In the genomic region with DNA sequence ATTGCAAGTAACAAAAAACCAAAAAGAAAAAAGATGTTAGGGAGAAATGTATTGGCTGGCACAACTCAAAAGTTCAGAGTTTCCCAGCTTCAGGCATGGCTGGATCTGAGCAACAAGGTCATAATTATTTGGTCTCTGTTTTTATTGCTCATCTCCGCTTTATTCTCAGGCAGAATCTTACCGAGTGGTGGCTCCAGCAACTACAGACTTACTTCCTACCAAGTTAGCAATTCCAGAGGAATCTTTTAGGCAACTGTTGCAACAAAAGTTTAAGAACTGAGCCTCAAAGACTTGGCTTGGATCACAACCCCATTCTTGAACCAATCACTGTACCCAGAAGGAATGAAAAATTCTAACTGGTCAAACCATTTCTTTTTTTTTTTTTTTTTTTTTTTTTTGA, we compare ENCODE assay signal across 26 cellular contexts. TPM values are rescaled to one million over a fixed set of nuclear protein-coding genes. Genes with fewer than 3 reads are reported as not detected.
A peak's percentile ranks its signal among the peaks of the same experiment; 100 is the strongest.
DNase-seq lines count a peak whose midpoint lies in the region; ATAC-seq, FAIRE-seq and TF ChIP-seq lines count a peak whose summit lies in the region.
"Had no signal": no experiment of that assay in that cellular context is flagged by ENCODE, and none has a peak within 500 bp of the region (broad histone marks: within the 10 kb centered on the region; RNA-seq: fewer than 3 reads in every experiment).

No MANE protein-coding gene starts in this region.

- peaks cover 35% of the 10 kb centered on the region for H3K4me1 ChIP-seq in GM12878 (ENCODE audit: control insufficient read depth, insufficient read depth, low read length)

- H3K27ac Mint-ChIP-seq in IgD-negative memory B cell, result peak overlapping the region; percentile 66 to 77 (median 74)
- H3K27ac Mint-ChIP-seq: activated naive CD8-positive, alpha-beta T cell treated with anti-CD3 and anti-CD28 coated beads for 36 hours; CD4-positive, alpha-beta T cell had no signal

- TF ChIP-seq EP300 in GM12878 (IDR thresholded peaks at IDR 0.05; ENCODE audit: borderline replicate concordance in 1 of 2, control insufficient read depth in 1 of 2, low read depth in 2 of 2, low read length in 2 of 2), result no peak

- no TSS peak for BruUV-seq in GM12878 (replicated peaks; lab: Mats Ljungman, UMichigan)

- no peaks in the 10 kb centered on the region for H3K27me3 ChIP-seq in GM12878 (replicated peaks in 1 of 2; ENCODE audit: control insufficient read depth in 2 of 2, insufficient read depth in 2 of 2, low read length in 1 of 2)
- H3K27me3 ChIP-seq: stomach had no signal

- ATAC-seq in GM12878 (no peak), HG02588 (IDR thresholded peaks at IDR 0.05; ENCODE audit: unreplicated experiment) (no peak), GM21528 (IDR thresholded peaks at IDR 0.05; ENCODE audit: low FRiP score, unreplicated experiment) (no peak)
- ATAC-seq: left cardiac atrium had no signal

- no peak overlapping the region for H3K4me3 Mint-ChIP-seq in IgD-negative memory B cell
- H3K4me3 Mint-ChIP-seq: activated naive CD8-positive, alpha-beta T cell treated with anti-CD3 and anti-CD28 coated beads for 36 hours; CD4-positive, alpha-beta T cell had no signal

- TF ChIP-seq POLR2A in GM12878 (IDR thresholded peaks at IDR 0.05; ENCODE audit: low read depth, low read length) (no peak), H54 (IDR thresholded peaks at IDR 0.05; ENCODE audit: low read depth, low read length) (no peak)

- CTCF ChIA-PET in GM12878 (lab: Yijun Ruan, JAX), result interaction anchor here (1.3 kb wide), 1 partner anchor 10 kb away, joined by 9 read pairs; no protein-coding TSS in a partner anchor

- H3K4me1 Mint-ChIP-seq in IgD-negative memory B cell, result peaks cover 19 to 27% (median 27%) of the 10 kb centered on the region in 3 donors

- no peak overlapping the region for H3K4me2 ChIP-seq in GM12878 (ENCODE audit: control insufficient read depth, insufficient read depth)

- H3K27ac ChIP-seq in GM12878 (ENCODE audit: control insufficient read depth, insufficient read depth), result no peak overlapping the region
- H3K27ac ChIP-seq: stomach had no signal

- H3K4me3 ChIP-seq in AG09309 (ENCODE audit: control insufficient read depth, low read depth, low read length) (no peak overlapping the region), GM12878 (no peak overlapping the region)
- H3K4me3 ChIP-seq: stomach had no signal

- H4K20me1 ChIP-seq in GM12878 (ENCODE audit: control insufficient read depth, insufficient read depth), result no peaks in the 10 kb centered on the region

- H3K27me3 Mint-ChIP-seq in IgD-negative memory B cell, result no peaks in the 10 kb centered on the region
- H3K27me3 Mint-ChIP-seq: activated naive CD8-positive, alpha-beta T cell treated with anti-CD3 and anti-CD28 coated beads for 36 hours; CD4-positive, alpha-beta T cell had no signal

- no peak for TF ChIP-seq CTCF in AG09309 (IDR thresholded peaks at IDR 0.05; ENCODE audit: control insufficient read depth, insufficient read depth, low read depth, low read length, missing control alignments)
- no peak for TF ChIP-seq CTCF in GM12878 (IDR thresholded peaks at IDR 0.05 in 2 of 3, conservative IDR thresholded peaks at IDR 0.05 in 1 of 3; ENCODE audit: control insufficient read depth in 2 of 3, extremely low read depth in 1 of 3, insufficient read depth in 1 of 3, low read depth in 3 of 3, low read length in 3 of 3)

- H2AFZ ChIP-seq in GM12878 (ENCODE audit: control insufficient read depth, low read depth, low read length), result no peak overlapping the region

- no peak overlapping the region for H3K9ac ChIP-seq in GM12878 (ENCODE audit: control insufficient read depth, insufficient read depth, low read length)

- FAIRE-seq in GM12878 (lab: Jason Lieb, UNC) (no peak), H54 (lab: Jason Lieb, UNC) (no peak)
- FAIRE-seq: urothelium cell line had no signal

- POLR2A ChIA-PET in GM12878 (lab: Charles Lee), result interaction anchor here (0.6 to 3.1 kb wide), 5 partner anchors 11 to 53 kb away, joined by 3 to 23 read pairs (median 4); no protein-coding TSS in a partner anchor

- no peaks in the 10 kb centered on the region for H3K9me3 Mint-ChIP-seq in IgD-negative memory B cell
- H3K9me3 Mint-ChIP-seq: activated naive CD8-positive, alpha-beta T cell treated with anti-CD3 and anti-CD28 coated beads for 36 hours; CD4-positive, alpha-beta T cell had no signal

- H3K9me3 ChIP-seq in GM12878 (replicated peaks; ENCODE audit: control insufficient read depth, insufficient read depth, low read length), result no peaks in the 10 kb centered on the region; the same call in 2 of the 3 replicates
- H3K9me3 ChIP-seq: stomach had no signal

- SMC1A ChIA-PET in GM12878 (lab: Charles Lee; ENCODE audit: uncharacterized antibody, unreplicated experiment), result interaction anchor here (0.7 to 10.1 kb wide), 5 partner anchors 9 to 74 kb away, joined by 3 to 142 read pairs (median 13); no protein-coding TSS in a partner anchor

- in situ Hi-C loops in GM12878 (cut with MboI), result no loop called here

- intact Hi-C loops in GM12878 (cut with micrococcal nuclease; ENCODE audit: unreplicated experiment), result no loop called here

- DNase-seq in AG09309 (ENCODE audit: low read depth), result peak; percentile 61
- DNase-seq in GM12878 (ENCODE audit: low read depth, low spot score), result no peak
- DNase-seq in kidney tubule cell (ENCODE audit: low spot score), result peak; percentile 44
- DNase-seq in H4 (ENCODE audit: low spot score), result no peak
- DNase-seq in H54 (ENCODE audit: insufficient read length, low spot score), result no peak
- DNase-seq: activated CD4-positive, alpha-beta T cell treated with anti-CD3 and anti-CD28 coated beads for 48 hours; activated naive CD8-positive, alpha-beta T cell treated with anti-CD3 and anti-CD28 coated beads for 36 hours; CD4-positive, alpha-beta T cell; DMS153; effector CD8-positive, alpha-beta T cell; erythroblast; GDM1; left cardiac atrium; mesenchymal stem cell; NCI-H1048; NCI-H2029; NCI-H345; NCI-H82; nucleus accumbens; OCI-M1; SHP77 treated with DMSO at 0.1 percent for 48 hours; stomach had no signal

- no peaks in the 10 kb centered on the region for H3K36me3 Mint-ChIP-seq in IgD-negative memory B cell
- H3K36me3 Mint-ChIP-seq: activated naive CD8-positive, alpha-beta T cell treated with anti-CD3 and anti-CD28 coated beads for 36 hours had no signal

- RAD21 ChIA-PET in GM12878 (lab: Charles Lee; ENCODE audit: unreplicated experiment), result interaction anchor here (0.9 to 2.3 kb wide), 5 partner anchors 8 to 54 kb away, joined by 4 to 17 read pairs (median 6); no protein-coding TSS in a partner anchor

- H3K79me2 ChIP-seq in GM12878 (ENCODE audit: control insufficient read depth, insufficient read depth, low read length), result no peaks in the 10 kb centered on the region

- 98% methylated on average over 2 of the region's 2 CpGs for WGBS in GM12878 (ENCODE audit: insufficient coverage, insufficient replicate concordance, low lambda C conversion rate, missing lambda C conversion rate)

- no peaks in the 10 kb centered on the region for H3K36me3 ChIP-seq in GM12878 (ENCODE audit: control insufficient read depth in 2 of 2, insufficient read depth in 2 of 2, low read length in 1 of 2)
- H3K36me3 ChIP-seq: stomach had no signal

- no peak for TF ChIP-seq RAD21 in GM12878 (IDR thresholded peaks at IDR 0.05; ENCODE audit: insufficient read depth, low read depth, low read length)

TF ChIP-seq in GM12878, 131 proteins besides CTCF, POLR2A, EP300 and RAD21:
- no peak for TF ChIP-seq STAT1 (conservative IDR thresholded peaks at IDR 0.05)
- TF ChIP-seq NFXL1 (IDR thresholded peaks at IDR 0.05; ENCODE audit: borderline replicate concordance), result 0 out of 2 replicates have a peak, but pooled peaks have one; percentile 36

RNA-seq across cellular contexts. Expression of a gene that starts 35.5 kb away (rescaled TPM):
- 64.7 TPM for polyA plus RNA-seq in IgD-negative memory B cell
- total RNA-seq in GM12878 (2013; cell fraction: nucleolus; rRNA removed), result 241 and 256 TPM in 2 replicates
- total RNA-seq in GM12878 (2014; rRNA removed), result 82.4 and 88.7 TPM in 2 replicates
- total RNA-seq in GM12878 (2014; rRNA removed; fragmentation: Illumina TruSeq; extraction: Trizol), result 95.3 and 95.8 TPM in 2 replicates
- total RNA-seq in GM12878 (2021), result 87.4 and 96.2 TPM in 2 replicates
- 30.3 TPM for polyA plus RNA-seq in GM12878 (2011; ENCODE audit: low read depth)
- polyA plus RNA-seq in GM12878 (2011; rRNA removed), result 92.6 and 114 TPM in 2 replicates
- 60.3 and 60.4 TPM in 2 replicates for polyA plus RNA-seq in GM12878 (2011; cell fraction: cytosol; rRNA removed)
- polyA plus RNA-seq in GM12878 (2011; cell fraction: nucleus; rRNA removed), result 89.9 and 95.2 TPM in 2 replicates
- polyA plus RNA-seq in GM12878 (2012), result 38.3 and 50.2 TPM in 2 replicates
- polyA plus RNA-seq in GM12878 (2014; fragmentation: Illumina TruSeq; extraction: Trizol), result 78.2 and 94.6 TPM in 2 replicates
- polyA plus RNA-seq in GM12878 (2014; fragmentation: Nextera tagmentation; extraction: Ambion mirVana), result 10 to 100 TPM; 16.9 to 18.0 TPM
- polyA plus RNA-seq in GM12878 (2014; rRNA removed), result 62.4 and 66.0 TPM in 2 replicates
- 10 to 100 TPM; 68.1 to 69.1 TPM for polyA plus RNA-seq in GM12878 (2016; fragmentation: Nextera tagmentation; extraction: Ambion mirVana)
- 126 and 138 TPM in 2 replicates for polyA minus RNA-seq in GM12878 (2011; rRNA and poly(A)+ RNA removed)
- 52.3 and 52.4 TPM in 2 replicates for polyA minus RNA-seq in GM12878 (2011; cell fraction: cytosol; rRNA and poly(A)+ RNA removed)
- polyA minus RNA-seq in GM12878 (2011; cell fraction: nucleus; rRNA and poly(A)+ RNA removed), result 48.2 and 66.5 TPM in 2 replicates
- 10.2 and 12.3 TPM in 2 replicates for total RNA-seq in H4 (2014; rRNA removed; shearing (Covaris generic))

Comparison
In these comparisons a context has a peak if more than half of its experiments do, and no peak if none do; other contexts are left out.
1. DNase-seq: peak in AG09309 (single experiment) and kidney tubule cell (single experiment); none in GM12878 (single experiment), H4 (single experiment) and H54 (single experiment).